10 cellular contexts compared by ENCODE assay signal in the genomic region with DNA sequence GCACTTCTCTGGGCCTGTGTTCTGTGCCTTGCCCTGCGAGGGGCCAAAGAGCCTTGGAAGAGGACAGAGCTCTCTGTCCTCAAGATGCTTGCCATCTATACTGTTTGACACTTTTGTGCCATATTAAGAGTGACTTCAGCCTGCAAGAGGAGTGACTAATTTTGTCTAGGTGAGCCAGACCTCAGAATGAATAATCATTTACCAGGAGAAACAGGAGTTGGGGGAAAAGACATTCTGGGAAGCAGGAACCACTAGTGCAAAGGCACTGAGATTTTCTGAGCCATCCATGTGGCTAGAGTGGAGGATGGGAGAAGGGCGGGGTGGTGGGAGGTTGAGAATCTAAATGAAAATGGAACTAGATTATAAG. TPM values are rescaled to one million over a fixed set of nuclear protein-coding genes. Genes with fewer than 3 reads are reported as not detected.
DNase-seq lines count a peak whose midpoint lies in the region; ATAC-seq, FAIRE-seq and TF ChIP-seq lines count a peak whose summit lies in the region.
"Had no signal": no experiment of that assay in that cellular context is flagged by ENCODE, and none has a peak within 500 bp of the region (broad histone marks: within the 10 kb centered on the region; RNA-seq: fewer than 3 reads in every experiment).

No MANE protein-coding gene starts in this region.

- peaks cover 61% of the 10 kb centered on the region for H3K4me1 Mint-ChIP-seq in neural crest cell

- H3K9me3 ChIP-seq in AG04450 (ENCODE audit: control insufficient read depth, insufficient read depth, low read length) (peaks cover 4% of the 10 kb centered on the region; the same call in 1 of the 2 replicates), esophagus muscularis mucosa (no peaks in the 10 kb centered on the region)

- no peaks in the 10 kb centered on the region for H3K36me3 ChIP-seq in esophagus muscularis mucosa

- no peak for TF ChIP-seq POLR2A in esophagus muscularis mucosa (IDR thresholded peaks at IDR 0.05; ENCODE audit: low read depth)

- no peaks in the 10 kb centered on the region for H3K36me3 Mint-ChIP-seq in neural crest cell (ENCODE audit: low read depth)

- no peak for DNase-seq in AG04450 (ENCODE audit: low read depth, low spot score)
- DNase-seq in RCC 7860 (ENCODE audit: low spot score) = peak; percentile 62
- no peak for DNase-seq in esophagus muscularis mucosa (ENCODE audit: extremely low spot score)
- DNase-seq in neural crest cell (ENCODE audit: low read depth, low spot score) = no peak
- DNase-seq in NCI-H526 (lab: John Stamatoyannopoulos, UW) = no peak
- DNase-seq in NCI-H524 (lab: John Stamatoyannopoulos, UW) = no peak
- DNase-seq in stimulated activated naive CD8-positive, alpha-beta T cell treated with anti-CD3 and anti-CD28 coated beads, Interleukin-15, Interleukin-2, amounts not matched to agents 100 U/mL and 50 U/mL, for 24 hours = no peak
- DNase-seq: activated T-cell treated with anti-CD3 and anti-CD28 coated beads, Interleukin-2, amount 50 U/mL, for 4 hours; NCI-H1105 treated with DMSO at 0.1 percent for 48 hours had no signal

- TF ChIP-seq EP300 in esophagus muscularis mucosa (IDR thresholded peaks at IDR 0.05) = no peak

- CTCF ChIA-PET in AG04450 (lab: Charles Lee) = interaction anchor here (0.6 to 4.0 kb wide), 5 partner anchors 8 to 1765 kb away, joined by 3 to 33 read pairs (median 6); partner anchors contain the start of gene RAB14

- peaks cover 66 to 85% (median 79%) of the 10 kb centered on the region in 4 donors for H3K4me1 ChIP-seq in esophagus muscularis mucosa

- H3K9me3 Mint-ChIP-seq in neural crest cell = no peaks in the 10 kb centered on the region
- H3K9me3 Mint-ChIP-seq: activated T-cell treated with anti-CD3 and anti-CD28 coated beads, Interleukin-2, amount 50 U/mL, for 4 hours had no signal

- no peak overlapping the region for H3K27ac Mint-ChIP-seq in neural crest cell (ENCODE audit: unreplicated experiment)

- no peak for TF ChIP-seq CTCF in AG04450 (IDR thresholded peaks at IDR 0.05; ENCODE audit: low read depth, low read length)
- TF ChIP-seq CTCF in esophagus muscularis mucosa (IDR thresholded peaks at IDR 0.05) = no peak
- no peak for TF ChIP-seq CTCF in neural crest cell (conservative IDR thresholded peaks at IDR 0.05)

- no peak for ATAC-seq in HG02938 (IDR thresholded peaks at IDR 0.05; ENCODE audit: unreplicated experiment)
- no peak for ATAC-seq in stimulated activated naive CD8-positive, alpha-beta T cell treated with anti-CD3 and anti-CD28 coated beads, Interleukin-15, Interleukin-2, amounts not matched to agents 100 U/mL and 50 U/mL, for 24 hours
- ATAC-seq: activated T-cell treated with anti-CD3 and anti-CD28 coated beads, Interleukin-2, amount 50 U/mL, for 4 hours had no signal

- H3K4me3 ChIP-seq in AG04450 (ENCODE audit: low read depth, low read length) (peak overlapping the region; percentile 93), esophagus muscularis mucosa (peak overlapping the region; percentile 79 to 94 (median 88))

- peak; percentile 89 for FAIRE-seq in RCC 7860 (lab: Jason Lieb, UNC)

- WGBS in esophagus muscularis mucosa = 52% methylated on average over 2 of the region's 2 CpGs

- intact Hi-C loops in esophagus muscularis mucosa (cut with DNase I) = loop anchor here (5.0 kb wide), 1 partner anchor 102 kb away; the partner anchor contains the start of gene STOM

- H3K27me3 Mint-ChIP-seq in neural crest cell (ENCODE audit: low read depth) = peaks cover 39% of the 10 kb centered on the region

- H3K27me3 ChIP-seq in AG04450 (ENCODE audit: control insufficient read depth, insufficient read depth, low read length) (peaks cover 2% of the 10 kb centered on the region), esophagus muscularis mucosa (no peaks in the 10 kb centered on the region)

- H3K4me3 Mint-ChIP-seq in neural crest cell = peak overlapping the region; percentile 93

- H3K27ac ChIP-seq in AG04450 (ENCODE audit: low read depth, low read length) (peak overlapping the region; percentile 77), esophagus muscularis mucosa (replicated peaks in 1 of 4) (peak overlapping the region; percentile 94 to 99 (median 96))

- POLR2A ChIA-PET in AG04450 (lab: Yijun Ruan, JAX) = interaction anchor here (2.3 to 3.7 kb wide), 2 partner anchors 8 to 17 kb away, joined by 7 to 55 read pairs; no protein-coding TSS in a partner anchor

RNA-seq across cellular contexts. Expression of gene GSN, which starts 1.9 kb away (rescaled TPM):
- 421 and 565 TPM in 2 replicates for polyA plus RNA-seq in AG04450 (2011; rRNA removed)
- polyA minus RNA-seq in AG04450 (2011; rRNA and poly(A)+ RNA removed) = 513 and 805 TPM in 2 replicates
- total RNA-seq in esophagus muscularis mucosa = 1,000 to 10,000 TPM; 2,509 to 3,811 (median 3,170) TPM
- 77.2 and 84.7 TPM in 2 replicates for total RNA-seq in neural crest cell

Comparison
In these comparisons a context has a peak if more than half of its experiments do, and no peak if none do; other contexts are left out.
1. RNA of gene GSN, which starts 1.9 kb away (total RNA-seq): 2,509 to 3,811 TPM in esophagus muscularis mucosa; 77.2 to 84.7 TPM in neural crest cell; every median in the first group is over 10 times any median in the second.